1 cellular context compared by ENCODE assay signal in genomic region chr16:28324235-28324886, GRCh38.
TF ChIP-seq lines count a peak whose summit lies in the region.

No MANE protein-coding gene starts in this region.

TF ChIP-seq in HepG2, 621 proteins besides CTCF, POLR2A, EP300 and RAD21 (continued from another document):
- TF ChIP-seq ZNF687 (CRISPR knock-in tag; IDR thresholded peaks at IDR 0.05) (peak; percentile 49), RBFOX2 (IDR thresholded peaks at IDR 0.05; ENCODE audit: low read depth, low read length) (no peak), TBX3 (IDR thresholded peaks at IDR 0.05; ENCODE audit: borderline replicate concordance) (peak; percentile 53; the same call in 1 of the 2 replicates), NCOA2 (CRISPR knock-in tag; IDR thresholded peaks at IDR 0.05) (0 out of 2 replicates have a peak, but pooled peaks have one; percentile 14), ZFP62 (CRISPR knock-in tag; IDR thresholded peaks at IDR 0.05) (no peak), HNRNPK (IDR thresholded peaks at IDR 0.05; ENCODE audit: low read depth, low read length, poor library complexity, severe bottlenecking) (no peak), CENPT (CRISPR knock-in tag; IDR thresholded peaks at IDR 0.05; ENCODE audit: low read depth) (no peak), SPEN (CRISPR knock-in tag; IDR thresholded peaks at IDR 0.05; ENCODE audit: low read depth) (no peak), SRF (IDR thresholded peaks at IDR 0.05; ENCODE audit: low read depth, low read length) (no peak), NKX3-1 (CRISPR knock-in tag; IDR thresholded peaks at IDR 0.05) (no peak), ATF7-NPFF (CRISPR knock-in tag; IDR thresholded peaks at IDR 0.05; ENCODE audit: low read depth) (peak; percentile 25; the same call in 1 of the 2 replicates), FOXP1 (IDR thresholded peaks at IDR 0.05) (no peak), FOXP1 (CRISPR knock-in tag; IDR thresholded peaks at IDR 0.05) (peak; percentile 69), HOXD1 (CRISPR knock-in tag; IDR thresholded peaks at IDR 0.05) (no peak), CHD4 (IDR thresholded peaks at IDR 0.05; ENCODE audit: borderline replicate concordance, low read length) (no peak), JUNB (CRISPR knock-in tag; IDR thresholded peaks at IDR 0.05; ENCODE audit: borderline replicate concordance) (no peak), ZNF549 (CRISPR knock-in tag; IDR thresholded peaks at IDR 0.05) (no peak), FLYWCH1 (CRISPR knock-in tag; IDR thresholded peaks at IDR 0.05) (no peak), MXD4 (CRISPR knock-in tag; IDR thresholded peaks at IDR 0.05) (0 out of 2 replicates have a peak, but pooled peaks have one; percentile 17), ZNF772 (CRISPR knock-in tag; IDR thresholded peaks at IDR 0.05) (no peak), ZNF614 (CRISPR knock-in tag; IDR thresholded peaks at IDR 0.05; ENCODE audit: borderline replicate concordance) (peak; percentile 72; the same call in 1 of the 2 replicates), FOSL1 (CRISPR knock-in tag; IDR thresholded peaks at IDR 0.05; ENCODE audit: borderline replicate concordance) (no peak), RFX3 (CRISPR knock-in tag; IDR thresholded peaks at IDR 0.05) (no peak), SOX5 (CRISPR knock-in tag; IDR thresholded peaks at IDR 0.05; ENCODE audit: borderline replicate concordance) (peak; percentile 37; the same call in 1 of the 2 replicates), BCL6 (CRISPR knock-in tag; IDR thresholded peaks at IDR 0.05) (peak; percentile 53; the same call in 1 of the 2 replicates), XBP1 (CRISPR knock-in tag; IDR thresholded peaks at IDR 0.05) (no peak), MZF1 (CRISPR knock-in tag; IDR thresholded peaks at IDR 0.05; ENCODE audit: borderline replicate concordance) (no peak), ZUFSP (CRISPR knock-in tag; IDR thresholded peaks at IDR 0.05; ENCODE audit: borderline replicate concordance) (no peak), ZBTB7A (CRISPR knock-in tag; IDR thresholded peaks at IDR 0.05) (no peak), ZBTB26 (CRISPR knock-in tag; IDR thresholded peaks at IDR 0.05; ENCODE audit: borderline replicate concordance) (no peak), ZNF607 (CRISPR knock-in tag; IDR thresholded peaks at IDR 0.05; ENCODE audit: borderline replicate concordance) (no peak; the same call in 1 of the 2 replicates), ZNF143 (CRISPR knock-in tag; IDR thresholded peaks at IDR 0.05) (no peak), TAF1 (CRISPR knock-in tag; IDR thresholded peaks at IDR 0.05) (no peak)
- TF ChIP-seq, protein P1, sequence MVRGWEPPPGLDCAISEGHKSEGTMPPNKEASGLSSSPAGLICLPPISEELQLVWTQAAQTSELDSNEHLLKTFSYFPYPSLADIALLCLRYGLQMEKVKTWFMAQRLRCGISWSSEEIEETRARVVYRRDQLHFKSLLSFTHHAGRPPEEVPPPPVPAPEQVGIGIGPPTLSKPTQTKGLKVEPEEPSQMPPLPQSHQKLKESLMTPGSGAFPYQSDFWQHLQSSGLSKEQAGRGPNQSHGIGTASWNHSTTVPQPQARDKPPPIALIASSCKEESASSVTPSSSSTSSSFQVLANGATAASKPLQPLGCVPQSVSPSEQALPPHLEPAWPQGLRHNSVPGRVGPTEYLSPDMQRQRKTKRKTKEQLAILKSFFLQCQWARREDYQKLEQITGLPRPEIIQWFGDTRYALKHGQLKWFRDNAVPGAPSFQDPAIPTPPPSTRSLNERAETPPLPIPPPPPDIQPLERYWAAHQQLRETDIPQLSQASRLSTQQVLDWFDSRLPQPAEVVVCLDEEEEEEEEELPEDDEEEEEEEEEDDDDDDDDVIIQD (CRISPR knock-in tag; IDR thresholded peaks at IDR 0.05; ENCODE audit: low read depth) = no peak; the same call in 1 of the 2 replicates
- TF ChIP-seq, protein P2, sequence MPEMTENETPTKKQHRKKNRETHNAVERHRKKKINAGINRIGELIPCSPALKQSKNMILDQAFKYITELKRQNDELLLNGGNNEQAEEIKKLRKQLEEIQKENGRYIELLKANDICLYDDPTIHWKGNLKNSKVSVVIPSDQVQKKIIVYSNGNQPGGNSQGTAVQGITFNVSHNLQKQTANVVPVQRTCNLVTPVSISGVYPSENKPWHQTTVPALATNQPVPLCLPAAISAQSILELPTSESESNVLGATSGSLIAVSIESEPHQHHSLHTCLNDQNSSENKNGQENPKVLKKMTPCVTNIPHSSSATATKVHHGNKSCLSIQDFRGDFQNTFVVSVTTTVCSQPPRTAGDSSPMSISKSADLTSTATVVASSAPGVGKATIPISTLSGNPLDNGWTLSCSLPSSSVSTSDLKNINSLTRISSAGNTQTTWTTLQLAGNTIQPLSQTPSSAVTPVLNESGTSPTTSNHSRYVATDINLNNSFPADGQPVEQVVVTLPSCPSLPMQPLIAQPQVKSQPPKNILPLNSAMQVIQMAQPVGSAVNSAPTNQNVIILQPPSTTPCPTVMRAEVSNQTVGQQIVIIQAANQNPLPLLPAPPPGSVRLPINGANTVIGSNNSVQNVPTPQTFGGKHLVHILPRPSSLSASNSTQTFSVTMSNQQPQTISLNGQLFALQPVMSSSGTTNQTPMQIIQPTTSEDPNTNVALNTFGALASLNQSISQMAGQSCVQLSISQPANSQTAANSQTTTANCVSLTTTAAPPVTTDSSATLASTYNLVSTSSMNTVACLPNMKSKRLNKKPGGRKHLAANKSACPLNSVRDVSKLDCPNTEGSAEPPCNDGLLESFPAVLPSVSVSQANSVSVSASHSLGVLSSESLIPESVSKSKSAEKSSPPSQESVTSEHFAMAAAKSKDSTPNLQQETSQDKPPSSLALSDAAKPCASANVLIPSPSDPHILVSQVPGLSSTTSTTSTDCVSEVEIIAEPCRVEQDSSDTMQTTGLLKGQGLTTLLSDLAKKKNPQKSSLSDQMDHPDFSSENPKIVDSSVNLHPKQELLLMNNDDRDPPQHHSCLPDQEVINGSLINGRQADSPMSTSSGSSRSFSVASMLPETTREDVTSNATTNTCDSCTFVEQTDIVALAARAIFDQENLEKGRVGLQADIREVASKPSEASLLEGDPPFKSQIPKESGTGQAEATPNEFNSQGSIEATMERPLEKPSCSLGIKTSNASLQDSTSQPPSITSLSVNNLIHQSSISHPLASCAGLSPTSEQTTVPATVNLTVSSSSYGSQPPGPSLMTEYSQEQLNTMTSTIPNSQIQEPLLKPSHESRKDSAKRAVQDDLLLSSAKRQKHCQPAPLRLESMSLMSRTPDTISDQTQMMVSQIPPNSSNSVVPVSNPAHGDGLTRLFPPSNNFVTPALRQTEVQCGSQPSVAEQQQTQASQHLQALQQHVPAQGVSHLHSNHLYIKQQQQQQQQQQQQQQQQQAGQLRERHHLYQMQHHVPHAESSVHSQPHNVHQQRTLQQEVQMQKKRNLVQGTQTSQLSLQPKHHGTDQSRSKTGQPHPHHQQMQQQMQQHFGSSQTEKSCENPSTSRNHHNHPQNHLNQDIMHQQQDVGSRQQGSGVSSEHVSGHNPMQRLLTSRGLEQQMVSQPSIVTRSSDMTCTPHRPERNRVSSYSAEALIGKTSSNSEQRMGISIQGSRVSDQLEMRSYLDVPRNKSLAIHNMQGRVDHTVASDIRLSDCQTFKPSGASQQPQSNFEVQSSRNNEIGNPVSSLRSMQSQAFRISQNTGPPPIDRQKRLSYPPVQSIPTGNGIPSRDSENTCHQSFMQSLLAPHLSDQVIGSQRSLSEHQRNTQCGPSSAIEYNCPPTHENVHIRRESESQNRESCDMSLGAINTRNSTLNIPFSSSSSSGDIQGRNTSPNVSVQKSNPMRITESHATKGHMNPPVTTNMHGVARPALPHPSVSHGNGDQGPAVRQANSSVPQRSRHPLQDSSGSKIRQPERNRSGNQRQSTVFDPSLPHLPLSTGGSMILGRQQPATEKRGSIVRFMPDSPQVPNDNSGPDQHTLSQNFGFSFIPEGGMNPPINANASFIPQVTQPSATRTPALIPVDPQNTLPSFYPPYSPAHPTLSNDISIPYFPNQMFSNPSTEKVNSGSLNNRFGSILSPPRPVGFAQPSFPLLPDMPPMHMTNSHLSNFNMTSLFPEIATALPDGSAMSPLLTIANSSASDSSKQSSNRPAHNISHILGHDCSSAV (CRISPR knock-in tag; IDR thresholded peaks at IDR 0.05; ENCODE audit: borderline replicate concordance) = no peak
- TF ChIP-seq, protein P3, sequence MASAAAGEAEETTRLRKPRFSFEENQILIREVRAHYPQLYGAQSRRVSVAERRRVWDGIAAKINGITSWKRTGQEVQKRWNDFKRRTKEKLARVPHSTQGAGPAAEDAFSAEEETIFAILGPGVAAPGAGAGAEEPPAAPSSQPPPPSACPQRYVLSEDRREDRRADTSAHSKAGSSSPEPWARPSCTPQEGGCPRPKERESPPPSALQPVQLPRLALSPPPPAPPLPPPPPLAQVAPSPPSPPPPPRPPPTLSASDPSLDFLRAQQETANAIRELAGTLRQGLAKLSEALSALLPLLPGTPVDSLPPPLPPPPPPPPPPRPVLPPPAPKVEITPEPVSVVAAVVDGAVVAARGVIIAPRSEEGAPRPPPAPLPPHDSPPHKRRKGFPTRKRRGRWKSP (CRISPR knock-in tag; IDR thresholded peaks at IDR 0.05) = no peak
- TF ChIP-seq, protein P4, sequence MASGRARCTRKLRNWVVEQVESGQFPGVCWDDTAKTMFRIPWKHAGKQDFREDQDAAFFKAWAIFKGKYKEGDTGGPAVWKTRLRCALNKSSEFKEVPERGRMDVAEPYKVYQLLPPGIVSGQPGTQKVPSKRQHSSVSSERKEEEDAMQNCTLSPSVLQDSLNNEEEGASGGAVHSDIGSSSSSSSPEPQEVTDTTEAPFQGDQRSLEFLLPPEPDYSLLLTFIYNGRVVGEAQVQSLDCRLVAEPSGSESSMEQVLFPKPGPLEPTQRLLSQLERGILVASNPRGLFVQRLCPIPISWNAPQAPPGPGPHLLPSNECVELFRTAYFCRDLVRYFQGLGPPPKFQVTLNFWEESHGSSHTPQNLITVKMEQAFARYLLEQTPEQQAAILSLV (CRISPR knock-in tag; IDR thresholded peaks at IDR 0.05; ENCODE audit: borderline replicate concordance) = no peak
